ENCODE assay signal across 8 cellular contexts in the genomic region with DNA sequence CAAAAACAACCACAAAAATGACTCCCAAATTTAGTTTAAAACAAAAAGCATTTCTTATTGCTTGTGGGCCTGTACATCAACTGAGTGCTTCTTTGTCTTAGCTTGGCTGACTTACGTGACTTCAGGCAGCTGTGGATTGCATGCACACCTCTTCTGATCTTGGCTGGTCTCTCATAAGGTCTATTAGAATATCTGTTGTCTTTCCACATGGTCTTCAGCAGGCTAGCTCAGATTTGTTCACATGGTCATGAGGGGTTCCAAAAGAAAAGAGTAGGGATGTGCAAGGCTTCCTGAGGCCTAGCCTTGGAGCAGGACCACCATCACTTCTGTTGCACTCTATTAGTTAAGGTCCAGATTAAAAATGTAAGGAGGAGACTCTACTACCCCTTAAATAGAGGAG.
"Had no signal": no experiment of that assay in that cellular context is flagged by ENCODE, and none has a peak within 500 bp of the region (broad histone marks: within the 10 kb centered on the region; RNA-seq: fewer than 3 reads in every experiment).

No MANE protein-coding gene starts in this region.

- H3K4me3 ChIP-seq: GM12878 had no signal

- FAIRE-seq: G401.6, GM12878, GM12891, GM12892, GM18507, GM19239 had no signal

- DNase-seq: GDM1, GF-D8 had no signal

- ATAC-seq: GM12878 had no signal
